In the genomic region with DNA sequence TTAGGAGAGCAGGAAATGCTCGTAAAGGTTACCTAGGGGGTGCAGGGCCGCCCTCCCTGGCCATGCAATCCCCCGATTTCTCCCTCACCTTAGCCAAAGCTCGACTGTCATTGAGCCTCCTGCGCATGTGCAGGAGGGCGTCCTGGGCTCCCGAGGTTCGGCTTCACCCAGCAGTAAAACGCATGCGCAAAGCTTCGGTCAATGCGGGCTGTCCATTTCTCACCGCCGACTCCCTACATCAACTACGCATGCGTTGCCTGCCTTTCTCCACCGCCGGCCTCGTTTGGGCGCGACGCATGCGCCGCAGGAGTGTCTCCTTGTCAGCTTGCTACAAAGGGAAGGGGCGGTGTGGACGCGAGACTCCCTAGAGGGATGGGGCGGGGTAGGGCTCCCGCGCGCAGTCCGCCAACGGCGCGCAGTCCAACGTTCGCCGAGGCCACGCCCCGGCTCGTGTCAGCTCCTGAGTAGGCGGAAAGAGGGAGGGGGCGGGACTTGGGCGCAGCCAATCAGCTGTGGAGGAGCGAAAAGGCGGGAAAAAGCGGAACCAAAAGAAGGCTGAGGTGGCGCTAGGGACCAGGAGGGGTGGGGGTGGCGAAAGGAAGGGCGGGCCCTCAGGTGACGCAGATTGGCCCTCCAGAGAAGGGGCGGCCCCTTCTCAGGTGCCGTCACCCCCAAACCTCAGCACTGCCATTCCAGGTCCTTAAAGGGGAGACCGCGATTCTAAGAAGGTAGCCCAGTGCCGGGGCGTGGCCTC, we compare ENCODE assay signal across 8 cellular contexts. TPM values are rescaled to one million over a fixed set of nuclear protein-coding genes. Genes with fewer than 3 reads are reported as not detected.
DNase-seq lines count a peak whose midpoint lies in the region; ATAC-seq and TF ChIP-seq lines count a peak whose summit lies in the region.

TSS of gene SYNGR4 (plus strand) at position 558 of the 754 bp plus-strand sequence. CDS start 1,476 bp downstream, outside the sequence.
TSS of gene TMEM143 (minus strand) at position 131 of the 754 bp plus-strand sequence. CDS start at position 111, 20 bp downstream.

- no peak for TF ChIP-seq CTCF in OCI-LY1 (IDR thresholded peaks at IDR 0.05; ENCODE audit: low read length)
- TF ChIP-seq CTCF in endothelial cell (IDR thresholded peaks at IDR 0.05; ENCODE audit: unreplicated experiment), result no peak

- peaks cover 10% of the 10 kb centered on the region for H3K4me1 Mint-ChIP-seq in endothelial cell (ENCODE audit: unreplicated experiment)

- H3K4me2 ChIP-seq in OCI-LY1 (ENCODE audit: low read length), result peak within 1 kb of the TSS; percentile 98

- no peaks in the 10 kb centered on the region for H3K27me3 Mint-ChIP-seq in endothelial cell (ENCODE audit: unreplicated experiment)

- H3K9ac ChIP-seq in OCI-LY1 (ENCODE audit: low read length), result peak within 1 kb of the TSS; percentile 84

- H3K27ac Mint-ChIP-seq in endothelial cell (ENCODE audit: unreplicated experiment), result peak within 1 kb of the TSS; percentile 78

- no peak within 1 kb of the TSS for H2AFZ ChIP-seq in OCI-LY1 (ENCODE audit: low read length)

- no peaks in the 10 kb centered on the region for H3F3A ChIP-seq in OCI-LY1 (ENCODE audit: insufficient read depth, low read length)

- peak within 1 kb of the TSS; percentile 71 for H3K4me3 ChIP-seq in OCI-LY1 (ENCODE audit: low read depth, low read length, poor library complexity, severe bottlenecking)
- peak within 1 kb of the TSS; percentile 53 for H3K4me3 ChIP-seq in mesodermal cell (ENCODE audit: extremely low read depth, insufficient read depth, low read length, poor library complexity, severe bottlenecking)

- H3K4me1 ChIP-seq in OCI-LY1 (ENCODE audit: insufficient read depth, low read length, severe bottlenecking) (peaks cover 16% of the 10 kb centered on the region), mesodermal cell (ENCODE audit: control insufficient read depth, insufficient read depth, low read length, poor library complexity, severe bottlenecking) (no peaks in the 10 kb centered on the region)

- no peaks in the 10 kb centered on the region for H3K9me3 Mint-ChIP-seq in endothelial cell (ENCODE audit: unreplicated experiment)

- DNase-seq in DMS 273 (lab: John Stamatoyannopoulos, UW; ENCODE audit: unreplicated experiment), result peak; percentile 99
- peak; percentile 98 for DNase-seq in HuH-7 (ENCODE audit: low spot score)
- DNase-seq in activated T-cell treated with anti-CD3 and anti-CD28 coated beads for 1 hour (ENCODE audit: low read depth), result peak; percentile 95
- DNase-seq in endothelial cell (ENCODE audit: low spot score), result peak; percentile 95
- DNase-seq in stimulated activated CD8-positive, alpha-beta memory T cell treated with anti-CD3 and anti-CD28 coated beads, Interleukin-15, amount 100 ng/mL, for 24 hours (ENCODE audit: low read depth), result peak; percentile 85

- no peaks in the 10 kb centered on the region for H3K36me3 Mint-ChIP-seq in endothelial cell (ENCODE audit: low read depth, unreplicated experiment)

- H3K27ac ChIP-seq in OCI-LY1 (ENCODE audit: low read depth, low read length, poor library complexity, severe bottlenecking) (peak within 1 kb of the TSS; percentile 78), mesodermal cell (ENCODE audit: low read depth, low read length, severe bottlenecking) (peak within 1 kb of the TSS; percentile 73)

- peak within 1 kb of the TSS; percentile 87 for H3K4me3 Mint-ChIP-seq in endothelial cell (ENCODE audit: unreplicated experiment)

- H3K27me3 ChIP-seq in OCI-LY1 (ENCODE audit: insufficient read depth, low read length), result no peaks in the 10 kb centered on the region; the same call in 1 of the 2 replicates

- H3K36me3 ChIP-seq in OCI-LY1 (ENCODE audit: insufficient read depth, low read length) (no peaks in the 10 kb centered on the region), mesodermal cell (ENCODE audit: control insufficient read depth, insufficient read depth, low read length) (no peaks in the 10 kb centered on the region)

- H3K9me2 ChIP-seq in OCI-LY1 (ENCODE audit: low read depth, low read length), result no peaks in the 10 kb centered on the region

- peak; percentile 74 for ATAC-seq in GM21526 (IDR thresholded peaks at IDR 0.05; ENCODE audit: low FRiP score, unreplicated experiment)

- no peaks in the 10 kb centered on the region for H4K20me1 ChIP-seq in OCI-LY1 (ENCODE audit: insufficient read depth, low read length)

- WGBS in mesodermal cell (ENCODE audit: insufficient coverage in 2 of 2), 2 experiments, result 5 to 8% methylated on average over 39 to 51 of the region's 57 CpGs

- no peaks in the 10 kb centered on the region for H3K9me3 ChIP-seq in OCI-LY1 (ENCODE audit: low read length)
- peaks cover 5% of the 10 kb centered on the region for H3K9me3 ChIP-seq in mesodermal cell (ENCODE audit: control insufficient read depth, low read length)

- H3K79me2 ChIP-seq in OCI-LY1 (ENCODE audit: insufficient read depth, low read length), result no peaks in the 10 kb centered on the region

RNA-seq across cellular contexts. Expression of gene SYNGR4, which starts in this region (rescaled TPM):
- not detected for total RNA-seq in endothelial cell (ENCODE audit: unreplicated experiment)
- not detected for polyA plus RNA-seq in mesodermal cell (2013, experiment 1 of 2)
- polyA plus RNA-seq in mesodermal cell (2013, experiment 2 of 2), result not detected

RNA-seq across cellular contexts. Expression of gene TMEM143, which starts in this region (rescaled TPM):
- total RNA-seq in endothelial cell (ENCODE audit: unreplicated experiment), result 8.5 TPM
- polyA plus RNA-seq in mesodermal cell (2013, experiment 1 of 2), result 8.3 TPM
- 8.2 TPM for polyA plus RNA-seq in mesodermal cell (2013, experiment 2 of 2)

Comparison
In these comparisons a context has a peak if more than half of its experiments do, and no peak if none do; other contexts are left out.
1. Peak in every context shown above with its lines: DNase-seq, ATAC-seq, H3K4me3 ChIP-seq and H3K27ac ChIP-seq.